ENCODE assay signal across 24 cellular contexts in the genomic region with DNA sequence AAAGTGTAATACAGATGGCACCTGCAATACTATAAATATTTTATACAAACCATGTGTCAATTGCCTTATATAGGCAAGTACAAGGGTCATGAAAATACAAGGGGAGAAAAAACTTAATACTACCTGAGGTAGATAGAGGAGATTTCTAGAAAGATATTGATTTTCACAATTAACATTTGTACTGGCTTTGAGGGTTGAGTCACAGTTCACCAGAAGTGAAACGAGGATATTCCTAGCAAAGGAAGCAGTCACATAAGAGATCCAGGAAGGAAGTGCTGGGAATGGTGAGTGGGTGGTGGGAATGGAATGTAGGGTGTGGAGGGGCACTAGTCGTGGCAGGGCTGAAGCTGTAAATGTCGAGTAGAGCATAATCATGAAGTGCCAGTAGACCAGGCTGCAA.
DNase-seq lines count a peak whose midpoint lies in the region; ATAC-seq and TF ChIP-seq lines count a peak whose summit lies in the region.
"Had no signal": no experiment of that assay in that cellular context is flagged by ENCODE, and none has a peak within 500 bp of the region (broad histone marks: within the 10 kb centered on the region; RNA-seq: fewer than 3 reads in every experiment).

No MANE protein-coding gene starts in this region.

- peak; percentile 58 for ATAC-seq in foreskin keratinocyte
- ATAC-seq: CD8-positive, alpha-beta T cell; right cardiac atrium; SK-N-SH treated with all-trans-retinoic acid at 6 μM for 48 hours; stimulated activated naive CD8-positive, alpha-beta T cell treated with anti-CD3 and anti-CD28 coated beads, Interleukin-15, Interleukin-2, amounts not matched to agents 100 U/mL and 50 U/mL, for 24 hours had no signal

- CTCF ChIA-PET in CD8-positive, alpha-beta memory T cell (lab: Charles Lee) = no interaction called here

- DNase-seq in H4 (ENCODE audit: low spot score) (peak; percentile 11), SW480 (ENCODE audit: low spot score) (peak; percentile 63), foreskin keratinocyte (peak in 1 of 2 donors; percentile 70), pulmonary artery endothelial cell (ENCODE audit: low read depth, low spot score) (peak; percentile 10), HuH-7 (ENCODE audit: low spot score) (no peak), NCI-H2107 treated with DMSO at 0.1 percent for 48 hours (lab: John Stamatoyannopoulos, UW; ENCODE audit: unreplicated experiment) (no peak)
- no peak for DNase-seq in CD8-positive, alpha-beta memory T cell
- DNase-seq in activated naive CD4-positive, alpha-beta T cell treated with Interleukin-2 at 50 U/mL for 16 hours = no peak
- DNase-seq: activated CD4-positive, alpha-beta T cell treated with anti-CD3 and anti-CD28 coated beads for 4 hours; activated gamma-delta T cell treated with Interleukin-2 at 50 U/mL for 16 hours; amygdala; CD8-positive, alpha-beta T cell; DMS79 treated with DMSO at 0.1 percent for 48 hours; endodermal cell; H7; NCI-H1105 treated with DMSO at 0.1 percent for 48 hours; NCI-H2171; NCI-H82; right cardiac atrium; stimulated activated naive CD8-positive, alpha-beta T cell treated with anti-CD3 and anti-CD28 coated beads, Interleukin-15, Interleukin-2, amounts not matched to agents 100 U/mL and 50 U/mL, for 24 hours had no signal

- POLR2A ChIA-PET in CD8-positive, alpha-beta memory T cell (lab: Charles Lee) = no interaction called here

- no peaks in the 10 kb centered on the region for H3K36me3 ChIP-seq in CD8-positive, alpha-beta memory T cell (ENCODE audit: insufficient read depth, low read length)

- no peaks in the 10 kb centered on the region for H3K27me3 ChIP-seq in foreskin keratinocyte
- H3K27me3 ChIP-seq in CD8-positive, alpha-beta memory T cell (ENCODE audit: insufficient read depth, low read length, poor library complexity, severe bottlenecking) = no peaks in the 10 kb centered on the region
- H3K27me3 ChIP-seq: hepatocyte had no signal

- H3K27me3 Mint-ChIP-seq in CD8-positive, alpha-beta memory T cell = peaks cover 2 to 3% of the 10 kb centered on the region in 2 donors

- no peak overlapping the region for H3K27ac Mint-ChIP-seq in CD8-positive, alpha-beta memory T cell
- H3K27ac Mint-ChIP-seq: CD8-positive, alpha-beta T cell; endodermal cell; type B pancreatic cell had no signal

- H3K4me3 Mint-ChIP-seq in CD8-positive, alpha-beta memory T cell = no peak overlapping the region
- H3K4me3 Mint-ChIP-seq: CD8-positive, alpha-beta T cell; endodermal cell; type B pancreatic cell had no signal

- no peaks in the 10 kb centered on the region for H3K9me3 ChIP-seq in CD8-positive, alpha-beta memory T cell (ENCODE audit: low read length)

- no peaks in the 10 kb centered on the region for H3K36me3 Mint-ChIP-seq in CD8-positive, alpha-beta memory T cell
- H3K36me3 Mint-ChIP-seq: CD8-positive, alpha-beta T cell; type B pancreatic cell had no signal

- no peak for TF ChIP-seq CTCF in foreskin keratinocyte (conservative IDR thresholded peaks at IDR 0.05)

- no peaks in the 10 kb centered on the region for H3K4me1 Mint-ChIP-seq in CD8-positive, alpha-beta memory T cell

- no peak overlapping the region for H3K27ac ChIP-seq in foreskin keratinocyte
- no peak overlapping the region for H3K27ac ChIP-seq in CD8-positive, alpha-beta memory T cell (ENCODE audit: low read depth, low read length)
- H3K27ac ChIP-seq: hepatocyte, KMS-11 had no signal

- no peaks in the 10 kb centered on the region for H3K9me3 Mint-ChIP-seq in CD8-positive, alpha-beta memory T cell
- H3K9me3 Mint-ChIP-seq: CD8-positive, alpha-beta T cell; endodermal cell; type B pancreatic cell had no signal

- peaks cover 43% of the 10 kb centered on the region for H3K4me1 ChIP-seq in foreskin keratinocyte
- H3K4me1 ChIP-seq in CD8-positive, alpha-beta memory T cell (ENCODE audit: insufficient read depth, low read length) = no peaks in the 10 kb centered on the region

- no peak overlapping the region for H3K4me3 ChIP-seq in CD8-positive, alpha-beta memory T cell (ENCODE audit: low read length)
- H3K4me3 ChIP-seq: hepatocyte had no signal

Comparison
In these comparisons a context has a peak if more than half of its experiments do, and no peak if none do; other contexts are left out.
1. DNase-seq: peak in H4 (single experiment), SW480 (single experiment) and pulmonary artery endothelial cell (single experiment); none in HuH-7 (single experiment), CD8-positive, alpha-beta memory T cell (0 of 5), activated naive CD4-positive, alpha-beta T cell treated with Interleukin-2 at 50 U/mL for 16 hours (single experiment) and NCI-H2107 treated with DMSO at 0.1 percent for 48 hours (single experiment).